Comparison of ENCODE assay signal across 8 cellular contexts in the genomic region with DNA sequence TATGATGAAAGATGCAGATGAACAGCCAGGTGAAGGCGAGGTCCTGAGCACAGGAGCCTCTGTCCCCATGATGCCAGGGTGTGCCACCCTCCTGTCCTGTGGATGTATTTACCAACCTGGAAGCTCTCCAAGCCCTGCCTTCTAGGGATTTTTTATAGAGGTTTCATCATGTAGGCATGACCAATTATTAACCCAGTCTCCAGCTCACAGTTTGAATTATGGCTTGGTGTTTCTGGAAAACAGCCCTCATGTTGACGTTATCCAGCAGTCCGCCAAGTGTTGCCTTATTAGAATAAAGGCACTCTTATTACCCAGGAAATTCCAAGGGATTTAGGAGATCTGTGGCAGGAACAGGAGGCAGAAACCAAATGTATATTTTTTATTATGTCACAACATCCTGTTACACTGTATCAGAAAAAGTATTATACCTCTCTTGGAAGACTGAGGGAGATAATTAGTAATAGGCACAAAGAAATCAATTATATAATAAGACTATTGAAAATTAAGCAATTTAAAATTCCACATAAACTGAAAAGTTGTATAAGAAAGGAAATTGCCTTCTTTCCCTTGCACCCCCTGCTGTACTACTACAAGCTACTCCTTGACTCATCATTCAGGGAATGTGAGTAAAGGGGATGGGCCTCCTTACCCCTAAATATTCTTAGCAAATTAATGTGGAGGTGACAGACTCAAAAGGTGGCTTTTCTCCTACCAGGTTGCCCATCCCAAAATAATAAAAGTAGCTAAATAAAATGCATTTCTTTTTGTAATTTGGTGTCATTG.
DNase-seq lines count a peak whose midpoint lies in the region; ATAC-seq and TF ChIP-seq lines count a peak whose summit lies in the region.
"Had no signal": no experiment of that assay in that cellular context is flagged by ENCODE, and none has a peak within 500 bp of the region (broad histone marks: within the 10 kb centered on the region; RNA-seq: fewer than 3 reads in every experiment).

No MANE protein-coding gene starts in this region.

- no peaks in the 10 kb centered on the region for H3K9me2 ChIP-seq in PC-9 (ENCODE audit: insufficient read depth)

- TF ChIP-seq POLR2A in stomach (IDR thresholded peaks at IDR 0.05) = no peak

- no peaks in the 10 kb centered on the region for H3K36me3 Mint-ChIP-seq in activated T-helper 17 cell treated with anti-CD3 and anti-CD28 coated beads, Interleukin-2, amount 50 U/mL, for 72 hours (ENCODE audit: low read depth)

- H3K4me3 Mint-ChIP-seq in activated T-helper 17 cell treated with anti-CD3 and anti-CD28 coated beads, Interleukin-2, amount 50 U/mL, for 72 hours = no peak overlapping the region

- CTCF ChIA-PET in PC-9 (lab: Charles Lee) = no interaction called here

- TF ChIP-seq CTCF in PC-9 (conservative IDR thresholded peaks at IDR 0.05) (no peak), foreskin keratinocyte (conservative IDR thresholded peaks at IDR 0.05) (no peak), stomach (IDR thresholded peaks at IDR 0.05) (no peak), GM10266 (IDR thresholded peaks at IDR 0.05; ENCODE audit: control insufficient read depth, insufficient read depth, low read depth, missing control alignments) (no peak)

- H3K36me3 ChIP-seq in PC-9 (ENCODE audit: low read depth) = no peaks in the 10 kb centered on the region
- no peaks in the 10 kb centered on the region for H3K36me3 ChIP-seq in stomach

- H3K79me2 ChIP-seq in PC-9 (ENCODE audit: low read depth) = no peaks in the 10 kb centered on the region

- peaks cover 9% of the 10 kb centered on the region for H3K4me1 ChIP-seq in PC-9 (replicated peaks; ENCODE audit: insufficient read depth)
- no peaks in the 10 kb centered on the region for H3K4me1 ChIP-seq in foreskin keratinocyte
- peaks cover 5 to 48% (median 19%) of the 10 kb centered on the region in 4 donors for H3K4me1 ChIP-seq in stomach

- ATAC-seq in foreskin keratinocyte (peak; percentile 35), HG02798 (IDR thresholded peaks at IDR 0.05; ENCODE audit: poor library complexity, unreplicated experiment) (no peak)
- ATAC-seq in activated T-helper 17 cell treated with anti-CD3 and anti-CD28 coated beads, Interleukin-2, amount 50 U/mL, for 72 hours (replicated peaks) = no peak

- BruUV-seq in PC-9 (replicated peaks; lab: Mats Ljungman, UMichigan) = no TSS peak

- H3K27me3 Mint-ChIP-seq in activated T-helper 17 cell treated with anti-CD3 and anti-CD28 coated beads, Interleukin-2, amount 50 U/mL, for 72 hours = no peaks in the 10 kb centered on the region

- H3K4me3 ChIP-seq in PC-9 (no peak overlapping the region), stomach (no peak overlapping the region)

- no peaks in the 10 kb centered on the region for H4K20me1 ChIP-seq in PC-9 (ENCODE audit: insufficient read depth)

- H3K4me2 ChIP-seq in PC-9 = no peak overlapping the region

- H3F3A ChIP-seq in PC-9 (ENCODE audit: insufficient read depth, low read depth) = no peaks in the 10 kb centered on the region

- H3K27me3 ChIP-seq in PC-9 (ENCODE audit: insufficient read depth, low read depth) (no peaks in the 10 kb centered on the region), foreskin keratinocyte (no peaks in the 10 kb centered on the region), stomach (no peaks in the 10 kb centered on the region)

- H3K9me3 ChIP-seq in PC-9 (ENCODE audit: insufficient read depth, low read depth) (no peaks in the 10 kb centered on the region), stomach (no peaks in the 10 kb centered on the region)

- peak overlapping the region; percentile 20; the same call in 1 of the 2 replicates for H3K27ac ChIP-seq in PC-9
- peak overlapping the region; percentile 35 for H3K27ac ChIP-seq in foreskin keratinocyte
- H3K27ac ChIP-seq in stomach = peak overlapping the region in 2 of 5 donors; percentile 18 to 19

- H3K4me1 Mint-ChIP-seq in activated T-helper 17 cell treated with anti-CD3 and anti-CD28 coated beads, Interleukin-2, amount 50 U/mL, for 72 hours = no peaks in the 10 kb centered on the region

- no peak overlapping the region for H2AFZ ChIP-seq in PC-9

- TF ChIP-seq EP300 in stomach (IDR thresholded peaks at IDR 0.05) = peak; percentile 32

- no peaks in the 10 kb centered on the region for H3K9me3 Mint-ChIP-seq in activated T-helper 17 cell treated with anti-CD3 and anti-CD28 coated beads, Interleukin-2, amount 50 U/mL, for 72 hours

- H3K27ac Mint-ChIP-seq in activated T-helper 17 cell treated with anti-CD3 and anti-CD28 coated beads, Interleukin-2, amount 50 U/mL, for 72 hours = no peak overlapping the region

- DNase-seq in H4 (ENCODE audit: low spot score) (peak; percentile 91), PC-9 (peak in 1 of 2 experiments; percentile 63), foreskin keratinocyte (peak; percentile 55 to 71), stomach (peak; percentile 45), GM10266 (ENCODE audit: extremely low spot score) (no peak)
- DNase-seq: NCI-H2227 treated with DMSO at 0.1 percent for 48 hours had no signal

- 25 to 36% (median 28%) methylated on average over 3 of the region's 3 CpGs for WGBS in stomach, 5 donors

- POLR2A ChIA-PET in PC-9 (lab: Charles Lee; ENCODE audit: unreplicated experiment) = no interaction called here

- intact Hi-C loops in PC-9 (cut with micrococcal nuclease; ENCODE audit: unreplicated experiment) (no loop called here), stomach (cut with DNase I; ENCODE audit: low total_unique reads) (no loop called here)
